9 cellular contexts compared by ENCODE assay signal in the genomic region with DNA sequence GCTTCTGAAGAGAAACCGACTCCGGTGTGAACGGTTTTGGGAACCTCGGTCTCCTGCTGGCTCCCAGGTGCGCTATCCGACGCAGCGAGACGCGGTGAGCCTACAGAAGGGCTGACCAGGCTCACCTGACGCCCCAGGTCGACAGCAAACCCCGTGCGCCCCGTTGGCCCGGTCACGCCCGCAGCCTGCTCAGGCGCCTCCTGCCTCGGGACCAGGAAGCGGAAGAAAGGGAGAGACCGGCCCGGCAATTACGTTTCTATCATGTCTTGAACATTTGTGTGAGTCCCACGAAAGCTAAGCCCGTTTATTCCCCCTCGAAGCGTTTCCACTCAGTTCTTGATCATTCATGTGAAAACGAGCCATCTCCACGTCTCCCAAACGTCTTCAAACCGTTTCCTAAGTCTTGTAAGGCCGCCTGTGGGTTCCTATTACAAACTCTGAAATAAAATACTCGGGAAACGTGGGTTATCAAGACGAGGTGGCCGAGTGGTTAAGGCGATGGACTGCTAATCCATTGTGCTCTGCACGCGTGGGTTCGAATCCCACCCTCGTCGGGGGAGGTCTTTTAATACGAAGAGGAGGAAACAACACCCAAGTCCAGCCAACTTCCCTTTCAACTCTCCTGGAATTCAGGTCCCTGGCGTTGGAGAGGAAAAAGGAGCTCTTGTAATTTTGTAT.
DNase-seq lines count a peak whose midpoint lies in the region; ATAC-seq and TF ChIP-seq lines count a peak whose summit lies in the region.
"Had no signal": no experiment of that assay in that cellular context is flagged by ENCODE, and none has a peak within 500 bp of the region (broad histone marks: within the 10 kb centered on the region; RNA-seq: fewer than 3 reads in every experiment).

No MANE protein-coding gene starts in this region.

- intact Hi-C loops in naive thymus-derived CD4-positive, alpha-beta T cell (cut with micrococcal nuclease), result no loop called here
- intact Hi-C loops in transverse colon (cut with DNase I; ENCODE audit: low total_unique reads), result no loop called here

- peak; percentile 38 for ATAC-seq in naive thymus-derived CD4-positive, alpha-beta T cell

- no peaks in the 10 kb centered on the region for H3K36me3 ChIP-seq in naive thymus-derived CD4-positive, alpha-beta T cell (ENCODE audit: control insufficient read depth in 2 of 3, insufficient read depth in 3 of 3, low read length in 3 of 3)
- no peaks in the 10 kb centered on the region for H3K36me3 ChIP-seq in transverse colon
- H3K36me3 ChIP-seq: adrenal gland had no signal

- no peak for TF ChIP-seq POLR2A in transverse colon (IDR thresholded peaks at IDR 0.05)

- in situ Hi-C loops in transverse colon (cut with MboI; ENCODE audit: low pct_ligation_motif_present in 1 of 4, low pct_unique_long_range_greater_than_20kb in 1 of 4, low sequenced_read_pairs in 3 of 4), result loop anchor here in 1 of 4 donors (25.0 kb wide), 1 partner anchor 760 kb away; no protein-coding TSS in a partner anchor

- peaks cover 2 to 23% (median 12%) of the 10 kb centered on the region in 11 donors for H3K9me3 Mint-ChIP-seq in naive thymus-derived CD4-positive, alpha-beta T cell

- peaks cover 1 to 13% of the 10 kb centered on the region in 2 donors for H3K4me1 ChIP-seq in naive thymus-derived CD4-positive, alpha-beta T cell (ENCODE audit: control insufficient read depth in 2 of 2, insufficient read depth in 2 of 2, low read length in 2 of 2)
- H3K4me1 ChIP-seq in transverse colon, result peaks cover 0 to 11% (median 9%) of the 10 kb centered on the region in 4 donors
- H3K4me1 ChIP-seq: adrenal gland had no signal

- peaks cover 63 to 73% (median 69%) of the 10 kb centered on the region in 5 donors for H3K27me3 Mint-ChIP-seq in naive thymus-derived CD4-positive, alpha-beta T cell

- TF ChIP-seq CTCF in WI38 (IDR thresholded peaks at IDR 0.05; ENCODE audit: low read depth, low read length) (no peak), transverse colon (IDR thresholded peaks at IDR 0.05) (no peak)

- POLR2A ChIA-PET in naive thymus-derived CD4-positive, alpha-beta T cell (lab: Charles Lee), result no interaction called here

- peak overlapping the region in 1 of 9 donors; percentile 42 for H3K27ac Mint-ChIP-seq in naive thymus-derived CD4-positive, alpha-beta T cell

- TF ChIP-seq EP300 in transverse colon (IDR thresholded peaks at IDR 0.05; ENCODE audit: low read depth), result no peak

- CTCF ChIA-PET in naive thymus-derived CD4-positive, alpha-beta T cell (lab: Charles Lee), result no interaction called here

- DNase-seq in activated T-cell treated with anti-CD3 and anti-CD28 coated beads for 1 hour (ENCODE audit: low read depth) (peak; percentile 6), activated T-cell treated with anti-CD3 and anti-CD28 coated beads for 4 hours (no peak), epidermal melanocyte (ENCODE audit: insufficient read length, low spot score) (peak; percentile 20), transverse colon (peak; percentile 57), SW 1271 (lab: John Stamatoyannopoulos, UW) (no peak), GM19240 (ENCODE audit: insufficient read length, low spot score) (no peak)
- peak in 2 of 9 donors; percentile 6 to 40 for DNase-seq in naive thymus-derived CD4-positive, alpha-beta T cell

- H3K36me3 Mint-ChIP-seq in naive thymus-derived CD4-positive, alpha-beta T cell, result peaks cover 0 to 7% (median 0%) of the 10 kb centered on the region in 5 donors

- peaks cover 11 to 19% (median 18%) of the 10 kb centered on the region in 7 donors for H3K4me1 Mint-ChIP-seq in naive thymus-derived CD4-positive, alpha-beta T cell

- peak overlapping the region; percentile 69 for H3K4me3 ChIP-seq in WI38 (ENCODE audit: low read depth, low read length)
- H3K4me3 ChIP-seq in naive thymus-derived CD4-positive, alpha-beta T cell (ENCODE audit: low read length), result peak overlapping the region; percentile 32
- H3K4me3 ChIP-seq in transverse colon, result peak overlapping the region in 3 of 4 donors; percentile 22 to 48 (median 23)

- peak overlapping the region; percentile 65 to 81 (median 75) for H3K4me3 Mint-ChIP-seq in naive thymus-derived CD4-positive, alpha-beta T cell

- 2 to 8% methylated on average over 7 to 45 of the region's 45 CpGs for WGBS in transverse colon (ENCODE audit: low coverage in 1 of 2), 2 donors

- H3K9me3 ChIP-seq in naive thymus-derived CD4-positive, alpha-beta T cell (ENCODE audit: control insufficient read depth in 2 of 3, low read length in 3 of 3), result no peaks in the 10 kb centered on the region
- H3K9me3 ChIP-seq in transverse colon, result no peaks in the 10 kb centered on the region
- H3K9me3 ChIP-seq: adrenal gland had no signal

- peaks cover 6% of the 10 kb centered on the region in 2 donors for H3K27me3 ChIP-seq in naive thymus-derived CD4-positive, alpha-beta T cell (ENCODE audit: control insufficient read depth in 2 of 2, insufficient read depth in 2 of 2, low read length in 2 of 2)
- peaks cover 74% of the 10 kb centered on the region for H3K27me3 ChIP-seq in transverse colon

- H3K27ac ChIP-seq in naive thymus-derived CD4-positive, alpha-beta T cell (ENCODE audit: low read depth, low read length), result no peak overlapping the region
- no peak overlapping the region for H3K27ac ChIP-seq in transverse colon
- H3K27ac ChIP-seq: adrenal gland had no signal

Comparison
In these comparisons a context has a peak if more than half of its experiments do, and no peak if none do; other contexts are left out.
1. DNase-seq: peak in activated T-cell treated with anti-CD3 and anti-CD28 coated beads for 1 hour (single experiment), epidermal melanocyte (single experiment) and transverse colon (single experiment); none in activated T-cell treated with anti-CD3 and anti-CD28 coated beads for 4 hours (single experiment), SW 1271 (0 of 2) and GM19240 (single experiment).
2. Peak in every context shown above with its lines, with median percentiles within 50 percentile points of each other: H3K4me3 ChIP-seq.